ENCODE assay signal across 1 cellular context in genomic region chr3:48439820-48440589, GRCh38.
TF ChIP-seq lines count a peak whose summit lies in the region.

TSS of gene CCDC51 (minus strand) at chr3:48440119. CDS start at chr3:48435128, 4,991 bp downstream.
TSS of gene TMA7 (plus strand) at chr3:48440257. CDS start at chr3:48440297, 40 bp downstream.

TF ChIP-seq in K562, 482 proteins besides CTCF, POLR2A, EP300 and RAD21 (continued from another document and continues in another):
- TF ChIP-seq ZNF609 (CRISPR knock-in tag; IDR thresholded peaks at IDR 0.05; ENCODE audit: borderline replicate concordance) (no peak), CHD2 (IDR thresholded peaks at IDR 0.05; ENCODE audit: low read depth, low read length) (peak; percentile 39; the same call in 1 of the 2 replicates), XRCC4 (IDR thresholded peaks at IDR 0.05; ENCODE audit: extremely low read depth, insufficient read depth, insufficient read length) (no peak), KDM1A (IDR thresholded peaks at IDR 0.05) (no peak), VEZF1 (CRISPR knock-in tag; IDR thresholded peaks at IDR 0.05) (peak; percentile 73), ZNF232 (CRISPR knock-in tag; IDR thresholded peaks at IDR 0.05) (no peak), SMAD2 (IDR thresholded peaks at IDR 0.05; ENCODE audit: low read depth, low read length) (no peak), HNRNPH1 (optimal IDR thresholded peaks at IDR 0.05; ENCODE audit: low read depth, low read length) (no peak), GTF2F1 (IDR thresholded peaks at IDR 0.05; ENCODE audit: low read depth, low read length) (no peak), GATA2 (CRISPR knock-in tag; IDR thresholded peaks at IDR 0.05) (no peak), ZNF165 (CRISPR knock-in tag; IDR thresholded peaks at IDR 0.05; ENCODE audit: borderline replicate concordance) (0 out of 2 replicates have a peak, but pooled peaks have one; percentile 38), RAD51 (IDR thresholded peaks at IDR 0.05; ENCODE audit: borderline replicate concordance, low read depth) (peak; percentile 81), USF1 (CRISPR knock-in tag; IDR thresholded peaks at IDR 0.05) (no peak), CBX2 (IDR thresholded peaks at IDR 0.05; ENCODE audit: insufficient read depth, low read length, poor library complexity, severe bottlenecking) (no peak), TEAD2 (tag; IDR thresholded peaks at IDR 0.05) (no peak), CHCHD3 (CRISPR knock-in tag; IDR thresholded peaks at IDR 0.05) (no peak), ZNF583 (CRISPR knock-in tag; IDR thresholded peaks at IDR 0.05) (no peak), CBFA2T3 (IDR thresholded peaks at IDR 0.05) (no peak), ZNF586 (CRISPR knock-in tag; conservative IDR thresholded peaks at IDR 0.05) (no peak), PCBP2 (IDR thresholded peaks at IDR 0.05; ENCODE audit: low read depth, low read length, poor library complexity, severe bottlenecking) (no peak), MLX (CRISPR knock-in tag; conservative IDR thresholded peaks at IDR 0.05) (no peak), GATAD2B (IDR thresholded peaks at IDR 0.05; ENCODE audit: borderline replicate concordance) (no peak), PHF21A (IDR thresholded peaks at IDR 0.05; ENCODE audit: borderline replicate concordance, low read depth) (no peak), E2F6 (IDR thresholded peaks at IDR 0.05; ENCODE audit: borderline replicate concordance in 1 of 2, extremely low read depth in 1 of 2, insufficient read depth in 1 of 2, insufficient read length in 1 of 2, low read depth in 1 of 2, low read length in 1 of 2, poor library complexity in 1 of 2, severe bottlenecking in 1 of 2) (peak; percentile 74 to 86), ZSCAN29 (IDR thresholded peaks at IDR 0.05) (no peak), ZNF75A (CRISPR knock-in tag; IDR thresholded peaks at IDR 0.05) (no peak), CREB1 (IDR thresholded peaks at IDR 0.05) (peak; percentile 70), CREB1 (CRISPR knock-in tag; IDR thresholded peaks at IDR 0.05) (peak; percentile 79), ZNF24 (IDR thresholded peaks at IDR 0.05) (no peak), TGIF2 (CRISPR knock-in tag; IDR thresholded peaks at IDR 0.05) (no peak), ELK1 (CRISPR knock-in tag; IDR thresholded peaks at IDR 0.05) (no peak), SETDB1 (IDR thresholded peaks at IDR 0.05; ENCODE audit: low read length) (no peak), BCLAF1 (IDR thresholded peaks at IDR 0.05; ENCODE audit: borderline replicate concordance in 1 of 2, control insufficient read depth in 1 of 2, low read depth in 2 of 2, low read length in 1 of 2) (no peak), SMC3 (conservative IDR thresholded peaks at IDR 0.05; ENCODE audit: insufficient read depth, low read depth, low read length) (no peak), ZNF12 (CRISPR knock-in tag; IDR thresholded peaks at IDR 0.05) (no peak), SRSF7 (optimal IDR thresholded peaks at IDR 0.05; ENCODE audit: low read depth, low read length) (no peak), COPS2 (conservative IDR thresholded peaks at IDR 0.05) (no peak), MEIS2 (IDR thresholded peaks at IDR 0.05; ENCODE audit: partially characterized antibody) (peak; percentile 27), MEF2A (IDR thresholded peaks at IDR 0.05; ENCODE audit: control insufficient read depth, low read depth, low read length) (no peak), BRF2 (IDR thresholded peaks at IDR 0.05; ENCODE audit: borderline replicate concordance, insufficient read depth, insufficient read length) (no peak), ZFX (CRISPR knock-in tag; IDR thresholded peaks at IDR 0.05) (peak; percentile 75), ATF7 (IDR thresholded peaks at IDR 0.05) (0 out of 2 replicates have a peak, but pooled peaks have one; percentile 38), SNAPC5 (CRISPR knock-in tag; IDR thresholded peaks at IDR 0.05) (no peak), ZHX1 (conservative IDR thresholded peaks at IDR 0.05; ENCODE audit: low read length) (no peak), RFX7 (CRISPR knock-in tag; IDR thresholded peaks at IDR 0.05) (no peak), ZNF445 (CRISPR knock-in tag; IDR thresholded peaks at IDR 0.05; ENCODE audit: low read depth) (no peak), BCOR (IDR thresholded peaks at IDR 0.05) (no peak), HNRNPUL1 (IDR thresholded peaks at IDR 0.05; ENCODE audit: low read length) (no peak), ZNF79 (CRISPR knock-in tag; IDR thresholded peaks at IDR 0.05; ENCODE audit: low read depth) (no peak), MBD1 (CRISPR knock-in tag; IDR thresholded peaks at IDR 0.05) (no peak)
